Comparison of ENCODE assay signal across 25 cellular contexts in genomic region chr6:7377961-7378360, GRCh38. TPM values are rescaled to one million over a fixed set of nuclear protein-coding genes. Genes with fewer than 3 reads are reported as not detected.
"Had no signal": no experiment of that assay in that cellular context is flagged by ENCODE, and none has a peak within 500 bp of the region (broad histone marks: within the 10 kb centered on the region; RNA-seq: fewer than 3 reads in every experiment).

No MANE protein-coding gene starts in this region.

- DNase-seq: colonic mucosa; cortex of kidney; dermis blood vessel endothelial cell; dorsolateral prefrontal cortex; effector CD8-positive, alpha-beta T cell; effector memory CD4-positive, alpha-beta T cell; effector memory CD8-positive, alpha-beta T cell; endodermal cell; erythroblast; esophagus squamous epithelium; foreskin fibroblast; foreskin keratinocyte; gastrocnemius medialis; glutamatergic neuron; head of caudate nucleus; heart left ventricle; heart right ventricle had no signal

RNA-seq across cellular contexts. Expression of gene CAGE1, which starts 11.6 kb away (rescaled TPM):
- total RNA-seq: chondrocyte, colonic mucosa, endothelial cell of umbilical vein, epithelial cell of proximal tubule, esophagus muscularis mucosa, frontal cortex, gastrocnemius medialis, gastroesophageal sphincter, glomerular endothelial cell had no signal
- polyA plus RNA-seq: endothelial cell of umbilical vein, fibroblast of lung, heart left ventricle, heart right ventricle had no signal
